ENCODE assay signal across 25 cellular contexts in the genomic region with DNA sequence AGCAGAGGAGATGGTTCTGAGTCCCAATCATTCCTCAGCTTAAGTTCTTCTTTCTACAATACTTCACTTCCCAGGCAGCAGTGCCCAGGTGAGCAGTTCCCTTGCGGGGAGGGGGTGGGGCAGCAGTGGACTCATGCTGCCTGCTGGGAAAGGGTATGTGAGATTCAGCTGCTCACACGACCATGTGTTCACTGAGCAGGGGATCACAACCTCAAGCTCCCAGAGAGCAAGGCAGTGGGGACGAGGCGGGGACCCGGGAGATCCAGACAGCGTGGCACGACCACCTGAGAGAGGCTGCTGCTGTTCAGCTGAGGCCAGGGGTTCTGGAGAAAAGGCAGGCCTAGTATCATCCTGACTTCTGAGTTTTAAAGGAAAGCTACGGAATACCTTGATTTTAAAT.
DNase-seq lines count a peak whose midpoint lies in the region; ATAC-seq, FAIRE-seq and TF ChIP-seq lines count a peak whose summit lies in the region.
"Had no signal": no experiment of that assay in that cellular context is flagged by ENCODE, and none has a peak within 500 bp of the region (broad histone marks: within the 10 kb centered on the region; RNA-seq: fewer than 3 reads in every experiment).

No MANE protein-coding gene starts in this region.

- H3K36me3 Mint-ChIP-seq in Caco-2 (ENCODE audit: insufficient read depth, unreplicated experiment) = no peaks in the 10 kb centered on the region

- 0 out of 4 replicates have a peak, but pooled peaks of 1 of the 2 experiments have one; percentile 0 for TF ChIP-seq RAD21 in H1 (IDR thresholded peaks at IDR 0.05 in 1 of 2, conservative IDR thresholded peaks at IDR 0.05 in 1 of 2; ENCODE audit: low read depth in 2 of 2, low read length in 2 of 2)

- no peak overlapping the region for H4K8ac ChIP-seq in H1 (ENCODE audit: extremely low read depth, insufficient read depth, low read length)

- TF ChIP-seq POLR2A in H1 (IDR thresholded peaks at IDR 0.05; ENCODE audit: control extremely low read depth in 1 of 2, low read depth in 2 of 2, low read length in 2 of 2) = no peak
- TF ChIP-seq POLR2A in sigmoid colon (IDR thresholded peaks at IDR 0.05) = no peak

- no peaks in the 10 kb centered on the region for H3K79me2 ChIP-seq in H1 (ENCODE audit: control insufficient read depth in 1 of 2, insufficient read depth in 2 of 2, low read length in 2 of 2)

- H3K4me3 ChIP-seq in A673 (ENCODE audit: low read depth, low read length, poor library complexity, severe bottlenecking) (no peak overlapping the region), Caco-2 (ENCODE audit: low read depth, low read length) (no peak overlapping the region), H1 (ENCODE audit: extremely low read depth in 1 of 4, insufficient read depth in 2 of 4, low read depth in 3 of 4, low read length in 4 of 4) (no peak overlapping the region), sigmoid colon (no peak overlapping the region)
- H3K4me3 ChIP-seq: esophagus muscularis mucosa, right atrium auricular region, upper lobe of left lung had no signal

- no peak overlapping the region for H2BK12ac ChIP-seq in H1 (ENCODE audit: low read depth, low read length)

- H3K4me2 ChIP-seq in H1 (ENCODE audit: insufficient read depth in 1 of 2, low read depth in 2 of 2, low read length in 2 of 2) = no peak overlapping the region
- H3K4me2 ChIP-seq: SK-N-SH had no signal

- TF ChIP-seq EP300 in H1 (IDR thresholded peaks at IDR 0.05; ENCODE audit: borderline replicate concordance in 1 of 2, low read depth in 2 of 2, low read length in 2 of 2) (no peak), sigmoid colon (IDR thresholded peaks at IDR 0.05) (no peak)

- BruUV-seq in A673 (replicated peaks; lab: Mats Ljungman, UMichigan) (no TSS peak), Caco-2 (replicated peaks; lab: Mats Ljungman, UMichigan) (no TSS peak)

- TF ChIP-seq CTCF in A673 (conservative IDR thresholded peaks at IDR 0.05; ENCODE audit: low read depth, low read length) = no peak
- TF ChIP-seq CTCF in Caco-2 (IDR thresholded peaks at IDR 0.05; ENCODE audit: insufficient read depth in 1 of 2, low read depth in 1 of 2, low read length in 1 of 2, severe bottlenecking in 1 of 2, unreplicated experiment in 1 of 2) = no peak
- no peak for TF ChIP-seq CTCF in H1 (IDR thresholded peaks at IDR 0.05; ENCODE audit: control extremely low read depth in 1 of 3, insufficient read depth in 1 of 3, low read depth in 1 of 3, low read length in 3 of 3)
- TF ChIP-seq CTCF in sigmoid colon (IDR thresholded peaks at IDR 0.05) = no peak

- H3K56ac ChIP-seq in H1 (replicated peaks; ENCODE audit: insufficient read length, low read depth, low read length) = no peak overlapping the region

- POLR2A ChIA-PET in A673 (lab: Charles Lee; ENCODE audit: low non-redundant PET) (interaction anchor here (0.6 kb wide), 1 partner anchor 1673 kb away, joined by 5 read pairs; no protein-coding TSS in a partner anchor), Caco-2 (lab: Charles Lee) (no interaction called here), H1 (lab: Charles Lee; ENCODE audit: partially characterized antibody) (interaction anchor here (1.6 kb wide), 1 partner anchor 418 kb away, joined by 6 read pairs; the partner anchor contains the start of gene FAM43A)

- H3K9me3 Mint-ChIP-seq in Caco-2 (ENCODE audit: unreplicated experiment) = no peaks in the 10 kb centered on the region

- no peaks in the 10 kb centered on the region for H3K36me3 ChIP-seq in A673 (ENCODE audit: insufficient read depth, low read length, poor library complexity, severe bottlenecking)
- no peaks in the 10 kb centered on the region for H3K36me3 ChIP-seq in Caco-2 (ENCODE audit: control insufficient read depth, insufficient read depth, low read length)
- no peaks in the 10 kb centered on the region; a peak in 1 of 8 replicates for H3K36me3 ChIP-seq in H1 (ENCODE audit: control insufficient read depth in 2 of 4, insufficient read depth in 4 of 4, low read length in 3 of 4)
- no peaks in the 10 kb centered on the region for H3K36me3 ChIP-seq in sigmoid colon
- H3K36me3 ChIP-seq: brain microvascular endothelial cell, esophagus muscularis mucosa, right atrium auricular region, upper lobe of left lung had no signal

- peaks cover 0 to 3% of the 10 kb centered on the region in 2 experiments for H4K20me1 ChIP-seq in H1 (replicated peaks in 1 of 2; ENCODE audit: control insufficient read depth in 1 of 2, insufficient read depth in 2 of 2, low read length in 2 of 2)

- H2BK15ac ChIP-seq in H1 (ENCODE audit: low read length) = no peak overlapping the region

- peak overlapping the region; percentile 85 for H3K27ac ChIP-seq in A673 (ENCODE audit: low read depth, low read length, poor library complexity, severe bottlenecking)
- no peak overlapping the region for H3K27ac ChIP-seq in H1 (ENCODE audit: low read depth, low read length)
- H3K27ac ChIP-seq in sigmoid colon = peak overlapping the region in 1 of 4 donors; percentile 83
- H3K27ac ChIP-seq: brain microvascular endothelial cell, esophagus muscularis mucosa, right atrium auricular region had no signal

- H3K9ac ChIP-seq in H1 (replicated peaks in 1 of 4; ENCODE audit: extremely low read depth in 1 of 4, low read depth in 3 of 4, low read length in 3 of 4) = no peak overlapping the region
- H3K9ac ChIP-seq: SK-N-SH had no signal

- no peak overlapping the region for H2BK120ac ChIP-seq in H1 (replicated peaks; ENCODE audit: low read depth, low read length)

- no peak overlapping the region for H3K4me3 Mint-ChIP-seq in Caco-2 (ENCODE audit: unreplicated experiment)

- WGBS in H1 (ENCODE audit: extremely low coverage in 1 of 2, insufficient coverage in 1 of 2, insufficient read length in 1 of 2, insufficient replicate concordance in 2 of 2, low coverage in 1 of 2, low lambda C conversion rate in 2 of 2, missing lambda C conversion rate in 1 of 2), 2 experiments = 78% methylated on average over 8 of the region's 8 CpGs; no CpG with 5 or more reads in 1 of the 2 experiments
- WGBS in sigmoid colon, 2 donors = 93 to 96% methylated on average over 8 of the region's 8 CpGs

- no peak for ATAC-seq in HG03280 (IDR thresholded peaks at IDR 0.05; ENCODE audit: unreplicated experiment)

- no peak overlapping the region for H3K14ac ChIP-seq in H1 (ENCODE audit: insufficient read length)

- no peak overlapping the region for H3K4ac ChIP-seq in H1 (replicated peaks; ENCODE audit: insufficient read length, low read depth, low read length)

- H4K5ac ChIP-seq in H1 (ENCODE audit: insufficient read length, low read depth, low read length) = no peak overlapping the region

- no peak overlapping the region for H3K23ac ChIP-seq in H1 (ENCODE audit: insufficient read length)

- H3K23me2 ChIP-seq in H1 (ENCODE audit: low read depth, low read length) = peaks cover 2% of the 10 kb centered on the region; the same call in 1 of the 2 replicates

- H2AK5ac ChIP-seq in H1 (ENCODE audit: low read depth, low read length) = no peak overlapping the region

- no peak overlapping the region for H3K18ac ChIP-seq in H1 (ENCODE audit: extremely low read depth, low read length)

- CTCF ChIA-PET in A673 (lab: Charles Lee) (no interaction called here), Caco-2 (lab: Charles Lee) (interaction anchor here (0.8 kb wide), 1 partner anchor 143 kb away, joined by 4 read pairs; no protein-coding TSS in a partner anchor), H1 (lab: Charles Lee; ENCODE audit: partially characterized antibody) (interaction anchor here (0.9 to 3.3 kb wide), 12 partner anchors 9 to 422 kb away, joined by 3 to 28 read pairs (median 4); no protein-coding TSS in a partner anchor)

- H2BK20ac ChIP-seq in H1 (ENCODE audit: low read length) = no peak overlapping the region

- H4K91ac ChIP-seq in H1 (replicated peaks; ENCODE audit: insufficient read length, low read length) = no peak overlapping the region

- H3K27me3 Mint-ChIP-seq in Caco-2 (ENCODE audit: insufficient read depth, unreplicated experiment) = no peaks in the 10 kb centered on the region

- H3K27me3 ChIP-seq in A673 (replicated peaks; ENCODE audit: insufficient read depth, low read depth, low read length, poor library complexity) (no peaks in the 10 kb centered on the region), Caco-2 (replicated peaks; ENCODE audit: control insufficient read depth, insufficient read depth, low read length) (no peaks in the 10 kb centered on the region), H1 (replicated peaks in 1 of 4; ENCODE audit: control insufficient read depth in 3 of 4, extremely low read depth in 1 of 4, insufficient read depth in 3 of 4, low read length in 3 of 4) (no peaks in the 10 kb centered on the region), sigmoid colon (no peaks in the 10 kb centered on the region)
- H3K27me3 ChIP-seq: brain microvascular endothelial cell, esophagus muscularis mucosa, right atrium auricular region, upper lobe of left lung had no signal

- peaks cover 2% of the 10 kb centered on the region; the same call in 1 of the 2 replicates for H3K79me1 ChIP-seq in H1 (ENCODE audit: low read depth, low read length)

- peaks cover 33% of the 10 kb centered on the region for H3K4me1 Mint-ChIP-seq in Caco-2 (ENCODE audit: low read depth, unreplicated experiment)

- no peaks in the 10 kb centered on the region for H3K9me3 ChIP-seq in A673 (ENCODE audit: low read depth, low read length, poor library complexity, severe bottlenecking)
- no peaks in the 10 kb centered on the region for H3K9me3 ChIP-seq in Caco-2
- H3K9me3 ChIP-seq in H1 (ENCODE audit: insufficient read depth in 2 of 2, low read depth in 1 of 2, low read length in 1 of 2) = no peaks in the 10 kb centered on the region
- H3K9me3 ChIP-seq in sigmoid colon = no peaks in the 10 kb centered on the region
- H3K9me3 ChIP-seq: esophagus muscularis mucosa, right atrium auricular region, SK-N-SH, upper lobe of left lung had no signal

- intact Hi-C loops in A673 (cut with micrococcal nuclease; ENCODE audit: unreplicated experiment) (loop anchor here (5.0 to 10.0 kb wide), 4 partner anchors 83 to 230 kb away; no protein-coding TSS in a partner anchor), Caco-2 (cut with micrococcal nuclease; ENCODE audit: unreplicated experiment) (no loop called here), sigmoid colon (cut with DNase I) (loop anchor here (5.0 kb wide), 2 partner anchors 102 to 332 kb away; no protein-coding TSS in a partner anchor)

- H2BK5ac ChIP-seq in H1 (ENCODE audit: low read depth, low read length) = no peak overlapping the region

- H3K4me1 ChIP-seq in A673 (ENCODE audit: insufficient read depth, low read length, poor library complexity, severe bottlenecking) = peaks cover 67% of the 10 kb centered on the region
- peaks cover 36% of the 10 kb centered on the region for H3K4me1 ChIP-seq in Caco-2
- H3K4me1 ChIP-seq in H1 (replicated peaks in 1 of 4; ENCODE audit: control insufficient read depth in 3 of 4, insufficient read depth in 4 of 4, low read length in 3 of 4) = peaks cover 2 to 4% (median 2%) of the 10 kb centered on the region in 4 experiments; a peak in 4 of 7 replicates
- peaks cover 0 to 22% (median 11%) of the 10 kb centered on the region in 4 donors for H3K4me1 ChIP-seq in sigmoid colon

- FAIRE-seq in H1 (lab: Jason Lieb, UNC) = no peak
- FAIRE-seq: frontal cortex, GM12891, GM19239, keratinocyte had no signal

- no peak for DNase-seq in A673 (ENCODE audit: low spot score)
- DNase-seq in Caco-2 = no peak
- no peak for DNase-seq in H1 (ENCODE audit: low read depth in 1 of 2, low spot score in 2 of 2)
- DNase-seq in sigmoid colon = peak; percentile 29
- DNase-seq in AG08396 (ENCODE audit: low spot score) = no peak
- no peak for DNase-seq in DMS114 treated with DMSO at 0.1 percent for 48 hours (lab: John Stamatoyannopoulos, UW; ENCODE audit: unreplicated experiment)
- DNase-seq: activated CD8-positive, alpha-beta memory T cell treated with anti-CD3 and anti-CD28 coated beads, Interleukin-2, amount 50 U/mL, for 48 hours; activated effector memory CD4-positive, alpha-beta T cell treated with anti-CD3 and anti-CD28 coated beads, Interleukin-2, amount 50 U/mL, for 16 hours; brain microvascular endothelial cell; effector memory CD4-positive, alpha-beta T cell; NCI-H1417; NCI-H2107; NK-92 treated with Interleukin-12 subunit alpha and Interleukin-12 subunit beta, amount 100 ng/mL, for 24 hours; SK-N-SH; stimulated activated CD4-positive, alpha-beta T cell treated with anti-CD3 and anti-CD28 coated beads, Interleukin-15, amount 100 ng/mL, for 24 hours; stimulated activated CD8-positive, alpha-beta memory T cell treated with anti-CD3 and anti-CD28 coated beads, Interleukin-4, amount 100 ng/mL, for 48 hours; T-helper 2 cell; upper lobe of left lung had no signal

- peak overlapping the region; percentile 49 for H3K27ac Mint-ChIP-seq in Caco-2 (ENCODE audit: unreplicated experiment)

- H2AFZ ChIP-seq in H1 (ENCODE audit: low read length) = no peak overlapping the region
